Comparison of ENCODE assay signal across 8 cellular contexts in the genomic region with DNA sequence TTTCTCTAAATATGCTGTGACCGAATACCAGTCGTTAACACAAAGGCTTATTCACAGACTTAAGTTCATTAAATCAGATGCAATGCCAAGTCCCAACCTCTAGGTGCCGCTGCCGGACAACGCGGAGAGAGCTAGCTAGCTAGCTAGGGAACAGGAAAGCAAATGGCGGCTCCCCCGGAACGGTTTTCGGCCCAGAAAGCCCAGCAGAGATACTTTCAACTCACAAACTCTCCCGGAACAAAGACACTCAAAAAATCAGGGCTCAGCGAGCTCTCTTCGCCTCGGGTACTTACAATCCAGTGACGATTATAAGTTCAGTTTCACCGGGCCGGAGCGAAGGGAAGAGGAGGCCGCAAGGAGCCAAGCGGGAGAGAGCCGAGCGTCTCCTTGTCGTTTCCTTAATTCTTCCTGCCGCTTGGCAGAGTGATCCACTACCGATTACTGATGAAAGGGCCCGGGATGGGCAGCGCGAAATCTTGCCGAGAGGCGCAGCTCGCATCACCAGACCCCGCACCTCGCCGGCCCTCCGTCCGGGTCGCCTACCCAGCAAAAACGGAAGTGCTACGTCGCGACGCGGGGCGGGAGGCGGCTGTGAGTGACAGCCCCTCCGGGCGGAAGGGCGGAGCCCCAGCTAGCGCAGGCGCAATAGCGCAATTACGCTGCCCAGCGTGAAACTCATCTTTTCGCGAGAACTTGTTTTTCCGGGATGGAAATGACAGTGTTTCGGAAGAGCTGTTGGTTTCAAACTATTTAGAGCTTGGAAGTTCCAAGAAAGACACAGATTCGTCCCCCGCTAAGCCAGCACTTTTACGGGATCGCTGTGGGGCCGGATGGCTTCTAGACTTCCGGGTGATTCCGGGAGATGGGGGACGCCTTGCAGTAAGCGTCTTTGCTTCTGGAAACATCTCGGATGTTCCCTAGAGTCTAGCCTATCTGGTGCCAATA. TPM values are rescaled to one million over a fixed set of nuclear protein-coding genes. Genes with fewer than 3 reads are reported as not detected.
A peak's percentile ranks its signal among the peaks of the same experiment; 100 is the strongest.
DNase-seq lines count a peak whose midpoint lies in the region; ATAC-seq and TF ChIP-seq lines count a peak whose summit lies in the region.

A gene with protein sequence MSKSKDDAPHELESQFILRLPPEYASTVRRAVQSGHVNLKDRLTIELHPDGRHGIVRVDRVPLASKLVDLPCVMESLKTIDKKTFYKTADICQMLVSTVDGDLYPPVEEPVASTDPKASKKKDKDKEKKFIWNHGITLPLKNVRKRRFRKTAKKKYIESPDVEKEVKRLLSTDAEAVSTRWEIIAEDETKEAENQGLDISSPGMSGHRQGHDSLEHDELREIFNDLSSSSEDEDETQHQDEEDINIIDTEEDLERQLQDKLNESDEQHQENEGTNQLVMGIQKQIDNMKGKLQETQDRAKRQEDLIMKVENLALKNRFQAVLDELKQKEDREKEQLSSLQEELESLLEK (minus strand): TSS at position 560 of the 945 bp plus-strand sequence. CDS start 740 bp downstream, outside the sequence.

- H3K27me3 Mint-ChIP-seq in activated CD4-positive, alpha-beta T cell treated with anti-CD3 and anti-CD28 coated beads, Interleukin-2, amount 10 ng/mL, durations not matched to agents 24 days and 14 days: peaks cover 2% of the 10 kb centered on the region

- peaks cover 58% of the 10 kb centered on the region for H3K36me3 Mint-ChIP-seq in activated CD4-positive, alpha-beta T cell treated with anti-CD3 and anti-CD28 coated beads, Interleukin-2, amount 10 ng/mL, durations not matched to agents 24 days and 14 days (ENCODE audit: low read depth)

- H3K4me3 ChIP-seq in coronary artery: peak within 1 kb of the TSS; percentile 86

- peaks cover 36% of the 10 kb centered on the region for H3K9me3 Mint-ChIP-seq in activated CD4-positive, alpha-beta T cell treated with anti-CD3 and anti-CD28 coated beads, Interleukin-2, amount 10 ng/mL, durations not matched to agents 24 days and 14 days

- DNase-seq in NCI-H526 treated with DMSO at 0.1 percent for 48 hours (lab: John Stamatoyannopoulos, UW) (peak; percentile 81), coronary artery (ENCODE audit: low spot score) (peak; percentile 90), left kidney (ENCODE audit: low read depth, low spot score) (peak; percentile 98)
- DNase-seq in activated CD4-positive, alpha-beta T cell treated with anti-CD3 and anti-CD28 coated beads, Interleukin-2, amount 10 ng/mL, durations not matched to agents 24 days and 14 days: peak; percentile 98
- DNase-seq in stimulated activated CD4-positive, alpha-beta T cell treated with anti-CD3 and anti-CD28 coated beads, Interleukin-2, amount 100 ng/mL, for 24 hours: peak; percentile 92 to 94

- intact Hi-C loops in activated CD4-positive, alpha-beta T cell treated with anti-CD3 and anti-CD28 coated beads, Interleukin-2, amount 10 ng/mL, durations not matched to agents 24 days and 14 days (cut with micrococcal nuclease): loop anchor here (1.0 to 10.0 kb wide), 4 partner anchors 192 to 1034 kb away; a partner anchor contains a TSS

- H3K27ac Mint-ChIP-seq in activated CD4-positive, alpha-beta T cell treated with anti-CD3 and anti-CD28 coated beads, Interleukin-2, amount 10 ng/mL, durations not matched to agents 24 days and 14 days: peak within 1 kb of the TSS; percentile 99

- ATAC-seq in GM19324 (IDR thresholded peaks at IDR 0.05; ENCODE audit: low FRiP score, unreplicated experiment) (peak; percentile 98), HG03469 (IDR thresholded peaks at IDR 0.05; ENCODE audit: unreplicated experiment) (peak; percentile 89)

- H3K27ac ChIP-seq in C4-2B (peak within 1 kb of the TSS; percentile 60), coronary artery (peak within 1 kb of the TSS; percentile 94 to 95)

- TF ChIP-seq CTCF in C4-2B (conservative IDR thresholded peaks at IDR 0.05) (peak; percentile 93), coronary artery (IDR thresholded peaks at IDR 0.05) (peak; percentile 77)

- H3K4me3 Mint-ChIP-seq in activated CD4-positive, alpha-beta T cell treated with anti-CD3 and anti-CD28 coated beads, Interleukin-2, amount 10 ng/mL, durations not matched to agents 24 days and 14 days: peak within 1 kb of the TSS; percentile 92

- peaks cover 12% of the 10 kb centered on the region for H3K4me1 Mint-ChIP-seq in activated CD4-positive, alpha-beta T cell treated with anti-CD3 and anti-CD28 coated beads, Interleukin-2, amount 10 ng/mL, durations not matched to agents 24 days and 14 days

RNA-seq across cellular contexts. Expression of the gene that starts here (rescaled TPM):
- total RNA-seq in activated CD4-positive, alpha-beta T cell treated with anti-CD3 and anti-CD28 coated beads, Interleukin-2, amount 10 ng/mL, durations not matched to agents 24 days and 14 days: 71.5 and 75.0 TPM in 2 replicates

Comparison
In these comparisons a context has a peak if more than half of its experiments do, and no peak if none do; other contexts are left out.
1. Peak in every context shown above with its lines: DNase-seq, ATAC-seq, H3K4me3 ChIP-seq and H3K27ac ChIP-seq.